ENCODE assay signal across 8 cellular contexts in genomic region chr3:142279965-142280590, GRCh38. TPM values are rescaled to one million over a fixed set of nuclear protein-coding genes. Genes with fewer than 3 reads are reported as not detected.
A peak's percentile ranks its signal among the peaks of the same experiment; 100 is the strongest.
DNase-seq lines count a peak whose midpoint lies in the region; ATAC-seq and TF ChIP-seq lines count a peak whose summit lies in the region.

No MANE protein-coding gene starts in this region.

- peaks cover 15% of the 10 kb centered on the region for H3K27me3 Mint-ChIP-seq in WTC11 (ENCODE audit: low read depth)

- peaks cover 32% of the 10 kb centered on the region for H3K9me3 Mint-ChIP-seq in WTC11

- TF ChIP-seq CTCF in WTC11 (IDR thresholded peaks at IDR 0.05): peak; percentile 66
- TF ChIP-seq CTCF in epithelial cell of esophagus (IDR thresholded peaks at IDR 0.05; ENCODE audit: insufficient read depth, low read depth, low read length, missing control alignments): peak; percentile 66
- TF ChIP-seq CTCF in tibial artery (IDR thresholded peaks at IDR 0.05): peak; percentile 59 to 76

- no peak overlapping the region for H3K27ac Mint-ChIP-seq in WTC11

- H3K9me3 ChIP-seq in tibial artery: no peaks in the 10 kb centered on the region

- DNase-seq in COLO668 (lab: John Stamatoyannopoulos, UW; ENCODE audit: unreplicated experiment) (peak; percentile 17), NCI-H510A (lab: John Stamatoyannopoulos, UW) (peak; percentile 19), WTC11 (ENCODE audit: low spot score) (peak; percentile 20), epithelial cell of esophagus (ENCODE audit: low read depth) (peak; percentile 80), mucosa of gallbladder (ENCODE audit: low spot score) (peak; percentile 57), tibial artery (peak in 1 of 2 donors; percentile 51)

- H3K4me1 ChIP-seq in tibial artery: peaks cover 0 to 16% (median 3%) of the 10 kb centered on the region in 4 donors

- no peaks in the 10 kb centered on the region for H3K36me3 ChIP-seq in tibial artery

- no peak overlapping the region for H3K4me3 ChIP-seq in epithelial cell of esophagus (ENCODE audit: low read length)
- H3K4me3 ChIP-seq in tibial artery: no peak overlapping the region

- H3K27ac ChIP-seq in tibial artery: no peak overlapping the region

- intact Hi-C loops in tibial artery (cut with DNase I; ENCODE audit: low total_unique reads): loop anchor here (10.0 kb wide), 2 partner anchors 95 to 155 kb away; no protein-coding TSS in a partner anchor

- CTCF ChIA-PET in WTC11 (lab: Charles Lee): interaction anchor here (0.7 to 1.8 kb wide), 7 partner anchors 100 to 487 kb away, joined by 3 to 14 read pairs (median 6); no protein-coding TSS in a partner anchor

- no peaks in the 10 kb centered on the region for H3K4me1 Mint-ChIP-seq in WTC11

- H3K27me3 ChIP-seq in tibial artery: no peaks in the 10 kb centered on the region

- ATAC-seq in GM19324 (IDR thresholded peaks at IDR 0.05; ENCODE audit: low FRiP score, unreplicated experiment): peak; percentile 62
- peak; percentile 81 for ATAC-seq in HG03565 (IDR thresholded peaks at IDR 0.05; ENCODE audit: unreplicated experiment)
- peak; percentile 98 for ATAC-seq in WTC11

- POLR2A ChIA-PET in WTC11 (lab: Charles Lee): no interaction called here

- no peak overlapping the region for H3K4me3 Mint-ChIP-seq in WTC11

- H3K36me3 Mint-ChIP-seq in WTC11: peaks cover 20% of the 10 kb centered on the region

TF ChIP-seq in WTC11, 78 proteins besides CTCF, POLR2A, EP300 and RAD21:
- TF ChIP-seq KAT7 (CRISPR knock-in tag; IDR thresholded peaks at IDR 0.05; ENCODE audit: borderline replicate concordance) (no peak), ZNF121 (CRISPR knock-in tag; IDR thresholded peaks at IDR 0.05) (no peak), USF1 (CRISPR knock-in tag; IDR thresholded peaks at IDR 0.05) (peak; percentile 38; the same call in 1 of the 2 replicates), ZNF232 (CRISPR knock-in tag; IDR thresholded peaks at IDR 0.05) (0 out of 2 replicates have a peak, but pooled peaks have one; percentile 36), SMAD3 (CRISPR knock-in tag; IDR thresholded peaks at IDR 0.05; ENCODE audit: borderline replicate concordance) (no peak), ESRRA (CRISPR knock-in tag; IDR thresholded peaks at IDR 0.05; ENCODE audit: borderline replicate concordance) (peak; percentile 73; the same call in 1 of the 2 replicates)
- TF ChIP-seq, protein P1, sequence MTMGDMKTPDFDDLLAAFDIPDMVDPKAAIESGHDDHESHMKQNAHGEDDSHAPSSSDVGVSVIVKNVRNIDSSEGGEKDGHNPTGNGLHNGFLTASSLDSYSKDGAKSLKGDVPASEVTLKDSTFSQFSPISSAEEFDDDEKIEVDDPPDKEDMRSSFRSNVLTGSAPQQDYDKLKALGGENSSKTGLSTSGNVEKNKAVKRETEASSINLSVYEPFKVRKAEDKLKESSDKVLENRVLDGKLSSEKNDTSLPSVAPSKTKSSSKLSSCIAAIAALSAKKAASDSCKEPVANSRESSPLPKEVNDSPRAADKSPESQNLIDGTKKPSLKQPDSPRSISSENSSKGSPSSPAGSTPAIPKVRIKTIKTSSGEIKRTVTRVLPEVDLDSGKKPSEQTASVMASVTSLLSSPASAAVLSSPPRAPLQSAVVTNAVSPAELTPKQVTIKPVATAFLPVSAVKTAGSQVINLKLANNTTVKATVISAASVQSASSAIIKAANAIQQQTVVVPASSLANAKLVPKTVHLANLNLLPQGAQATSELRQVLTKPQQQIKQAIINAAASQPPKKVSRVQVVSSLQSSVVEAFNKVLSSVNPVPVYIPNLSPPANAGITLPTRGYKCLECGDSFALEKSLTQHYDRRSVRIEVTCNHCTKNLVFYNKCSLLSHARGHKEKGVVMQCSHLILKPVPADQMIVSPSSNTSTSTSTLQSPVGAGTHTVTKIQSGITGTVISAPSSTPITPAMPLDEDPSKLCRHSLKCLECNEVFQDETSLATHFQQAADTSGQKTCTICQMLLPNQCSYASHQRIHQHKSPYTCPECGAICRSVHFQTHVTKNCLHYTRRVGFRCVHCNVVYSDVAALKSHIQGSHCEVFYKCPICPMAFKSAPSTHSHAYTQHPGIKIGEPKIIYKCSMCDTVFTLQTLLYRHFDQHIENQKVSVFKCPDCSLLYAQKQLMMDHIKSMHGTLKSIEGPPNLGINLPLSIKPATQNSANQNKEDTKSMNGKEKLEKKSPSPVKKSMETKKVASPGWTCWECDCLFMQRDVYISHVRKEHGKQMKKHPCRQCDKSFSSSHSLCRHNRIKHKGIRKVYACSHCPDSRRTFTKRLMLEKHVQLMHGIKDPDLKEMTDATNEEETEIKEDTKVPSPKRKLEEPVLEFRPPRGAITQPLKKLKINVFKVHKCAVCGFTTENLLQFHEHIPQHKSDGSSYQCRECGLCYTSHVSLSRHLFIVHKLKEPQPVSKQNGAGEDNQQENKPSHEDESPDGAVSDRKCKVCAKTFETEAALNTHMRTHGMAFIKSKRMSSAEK (CRISPR knock-in tag; IDR thresholded peaks at IDR 0.05; ENCODE audit: borderline replicate concordance): 0 out of 2 replicates have a peak, but pooled peaks have one; percentile 39
- TF ChIP-seq, protein P2, sequence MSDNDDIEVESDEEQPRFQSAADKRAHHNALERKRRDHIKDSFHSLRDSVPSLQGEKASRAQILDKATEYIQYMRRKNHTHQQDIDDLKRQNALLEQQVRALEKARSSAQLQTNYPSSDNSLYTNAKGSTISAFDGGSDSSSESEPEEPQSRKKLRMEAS (CRISPR knock-in tag; IDR thresholded peaks at IDR 0.05): peak; percentile 96

RNA-seq across cellular contexts. Expression of gene GK5, which starts 54.7 kb away (rescaled TPM):
- total RNA-seq in WTC11 (2021): 11.8 to 15.1 TPM (median 12.7 TPM) in 3 replicates
- 25.2 TPM for total RNA-seq in mucosa of gallbladder
